1 cellular context compared by ENCODE assay signal in the genomic region with DNA sequence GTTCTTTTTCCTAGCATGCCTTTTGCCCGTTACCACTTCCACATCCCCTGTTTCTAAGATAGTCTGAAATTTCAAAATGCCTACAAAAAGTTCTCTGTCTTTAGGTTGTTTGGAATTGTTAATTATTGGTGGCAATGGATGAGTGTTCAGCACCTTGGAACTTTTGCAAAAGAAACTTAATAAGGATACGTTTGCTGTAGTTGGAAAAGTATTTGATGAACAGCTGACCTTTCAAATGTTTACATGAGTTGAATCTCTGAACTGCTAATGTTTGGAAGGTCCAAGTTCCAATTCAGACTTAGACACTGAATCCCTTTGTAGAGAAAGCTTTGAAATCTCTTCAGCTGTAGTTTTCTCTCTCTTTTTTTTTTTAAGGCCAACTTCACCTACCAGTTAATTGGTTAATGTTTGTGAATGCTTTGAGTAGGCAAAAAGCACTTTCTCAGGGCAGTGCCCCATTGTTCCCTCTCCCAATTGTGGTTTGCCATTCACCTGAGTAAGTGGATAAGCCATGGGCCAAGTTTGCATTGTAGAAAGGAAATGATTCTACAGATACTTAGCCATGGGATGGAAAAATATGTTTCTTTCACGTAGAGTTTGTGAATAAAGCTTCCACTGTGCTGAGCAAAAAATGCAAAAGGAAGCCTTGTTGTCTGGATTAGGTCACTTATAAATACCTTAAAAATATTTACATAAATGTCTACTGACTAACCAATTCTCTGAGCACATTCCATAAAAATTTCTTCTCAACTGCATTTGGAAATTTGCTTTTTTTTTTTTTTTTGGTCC.
TF ChIP-seq lines count a peak whose summit lies in the region.

No MANE protein-coding gene starts in this region.

TF ChIP-seq in HepG2, 621 proteins besides CTCF, POLR2A, EP300 and RAD21 (continued from another document and continues in another):
- TF ChIP-seq, protein P1, sequence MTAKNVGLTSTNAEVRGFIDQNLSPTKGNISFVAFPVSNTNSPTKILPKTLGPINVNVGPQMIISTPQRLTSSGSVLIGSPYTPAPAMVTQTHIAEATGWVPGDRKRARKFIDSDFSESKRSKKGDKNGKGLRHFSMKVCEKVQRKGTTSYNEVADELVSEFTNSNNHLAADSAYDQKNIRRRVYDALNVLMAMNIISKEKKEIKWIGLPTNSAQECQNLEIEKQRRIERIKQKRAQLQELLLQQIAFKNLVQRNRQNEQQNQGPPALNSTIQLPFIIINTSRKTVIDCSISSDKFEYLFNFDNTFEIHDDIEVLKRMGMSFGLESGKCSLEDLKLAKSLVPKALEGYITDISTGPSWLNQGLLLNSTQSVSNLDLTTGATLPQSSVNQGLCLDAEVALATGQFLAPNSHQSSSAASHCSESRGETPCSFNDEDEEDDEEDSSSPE (CRISPR knock-in tag; IDR thresholded peaks at IDR 0.05), result no peak
- TF ChIP-seq NFIB (CRISPR knock-in tag; IDR thresholded peaks at IDR 0.05; ENCODE audit: borderline replicate concordance) (no peak), POGZ (CRISPR knock-in tag; IDR thresholded peaks at IDR 0.05) (peak; percentile 85), ZIK1 (CRISPR knock-in tag; IDR thresholded peaks at IDR 0.05; ENCODE audit: borderline replicate concordance, low read depth) (no peak), ZNF354B (CRISPR knock-in tag; IDR thresholded peaks at IDR 0.05) (no peak), CREB1 (IDR thresholded peaks at IDR 0.05) (no peak), CREB1 (CRISPR knock-in tag; IDR thresholded peaks at IDR 0.05) (peak; percentile 77), ERF (CRISPR knock-in tag; IDR thresholded peaks at IDR 0.05) (no peak; the same call in 1 of the 2 replicates), FLYWCH1 (CRISPR knock-in tag; IDR thresholded peaks at IDR 0.05) (no peak), SATB2 (CRISPR knock-in tag; IDR thresholded peaks at IDR 0.05) (no peak), KMT2A (CRISPR knock-in tag; IDR thresholded peaks at IDR 0.05) (0 out of 2 replicates have a peak, but pooled peaks have one; percentile 45), ZNF232 (CRISPR knock-in tag; IDR thresholded peaks at IDR 0.05; ENCODE audit: borderline replicate concordance) (no peak), HNRNPL (IDR thresholded peaks at IDR 0.05; ENCODE audit: low read depth, low read length) (peak; percentile 63; the same call in 1 of the 2 replicates), ATM (IDR thresholded peaks at IDR 0.05; ENCODE audit: borderline replicate concordance) (no peak), ZNF619 (CRISPR knock-in tag; IDR thresholded peaks at IDR 0.05) (no peak), ZXDC (CRISPR knock-in tag; IDR thresholded peaks at IDR 0.05) (no peak), ZNF143 (CRISPR knock-in tag; IDR thresholded peaks at IDR 0.05) (no peak), HHEX (CRISPR knock-in tag; IDR thresholded peaks at IDR 0.05) (0 out of 2 replicates have a peak, but pooled peaks have one; percentile 19), NRL (CRISPR knock-in tag; IDR thresholded peaks at IDR 0.05; ENCODE audit: borderline replicate concordance) (no peak), ONECUT2 (CRISPR knock-in tag; IDR thresholded peaks at IDR 0.05) (no peak), ZNF841 (CRISPR knock-in tag; IDR thresholded peaks at IDR 0.05; ENCODE audit: borderline replicate concordance) (no peak), MIER3 (CRISPR knock-in tag; IDR thresholded peaks at IDR 0.05; ENCODE audit: borderline replicate concordance) (peak; percentile 60; the same call in 1 of the 2 replicates), TBP (CRISPR knock-in tag; IDR thresholded peaks at IDR 0.05) (no peak), ZEB1 (IDR thresholded peaks at IDR 0.05; ENCODE audit: insufficient replicate concordance, low read depth) (peak; percentile 60), ARNTL (CRISPR knock-in tag; IDR thresholded peaks at IDR 0.05) (no peak), ISX (CRISPR knock-in tag; conservative IDR thresholded peaks at IDR 0.05) (0 out of 2 replicates have a peak, but pooled peaks have one; percentile 41), HOXA3 (CRISPR knock-in tag; IDR thresholded peaks at IDR 0.05) (peak; percentile 60; the same call in 1 of the 2 replicates), CREBL2 (CRISPR knock-in tag; IDR thresholded peaks at IDR 0.05; ENCODE audit: borderline replicate concordance) (no peak), ARNT (IDR thresholded peaks at IDR 0.05) (no peak), BCL6 (CRISPR knock-in tag; IDR thresholded peaks at IDR 0.05) (peak; percentile 48; the same call in 1 of the 2 replicates), ZNF484 (CRISPR knock-in tag; IDR thresholded peaks at IDR 0.05; ENCODE audit: borderline replicate concordance, low read depth) (no peak), ZNF280B (CRISPR knock-in tag; IDR thresholded peaks at IDR 0.05; ENCODE audit: borderline replicate concordance) (no peak), ELK4 (CRISPR knock-in tag; IDR thresholded peaks at IDR 0.05; ENCODE audit: borderline replicate concordance) (no peak)
- TF ChIP-seq, protein P2, sequence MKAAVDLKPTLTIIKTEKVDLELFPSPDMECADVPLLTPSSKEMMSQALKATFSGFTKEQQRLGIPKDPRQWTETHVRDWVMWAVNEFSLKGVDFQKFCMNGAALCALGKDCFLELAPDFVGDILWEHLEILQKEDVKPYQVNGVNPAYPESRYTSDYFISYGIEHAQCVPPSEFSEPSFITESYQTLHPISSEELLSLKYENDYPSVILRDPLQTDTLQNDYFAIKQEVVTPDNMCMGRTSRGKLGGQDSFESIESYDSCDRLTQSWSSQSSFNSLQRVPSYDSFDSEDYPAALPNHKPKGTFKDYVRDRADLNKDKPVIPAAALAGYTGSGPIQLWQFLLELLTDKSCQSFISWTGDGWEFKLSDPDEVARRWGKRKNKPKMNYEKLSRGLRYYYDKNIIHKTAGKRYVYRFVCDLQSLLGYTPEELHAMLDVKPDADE (CRISPR knock-in tag; IDR thresholded peaks at IDR 0.05), result no peak
- TF ChIP-seq, protein P3, sequence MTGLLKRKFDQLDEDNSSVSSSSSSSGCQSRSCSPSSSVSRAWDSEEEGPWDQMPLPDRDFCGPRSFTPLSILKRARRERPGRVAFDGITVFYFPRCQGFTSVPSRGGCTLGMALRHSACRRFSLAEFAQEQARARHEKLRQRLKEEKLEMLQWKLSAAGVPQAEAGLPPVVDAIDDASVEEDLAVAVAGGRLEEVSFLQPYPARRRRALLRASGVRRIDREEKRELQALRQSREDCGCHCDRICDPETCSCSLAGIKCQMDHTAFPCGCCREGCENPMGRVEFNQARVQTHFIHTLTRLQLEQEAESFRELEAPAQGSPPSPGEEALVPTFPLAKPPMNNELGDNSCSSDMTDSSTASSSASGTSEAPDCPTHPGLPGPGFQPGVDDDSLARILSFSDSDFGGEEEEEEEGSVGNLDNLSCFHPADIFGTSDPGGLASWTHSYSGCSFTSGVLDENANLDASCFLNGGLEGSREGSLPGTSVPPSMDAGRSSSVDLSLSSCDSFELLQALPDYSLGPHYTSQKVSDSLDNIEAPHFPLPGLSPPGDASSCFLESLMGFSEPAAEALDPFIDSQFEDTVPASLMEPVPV (CRISPR knock-in tag; IDR thresholded peaks at IDR 0.05), result peak; percentile 65; the same call in 1 of the 2 replicates
- TF ChIP-seq, protein P4, sequence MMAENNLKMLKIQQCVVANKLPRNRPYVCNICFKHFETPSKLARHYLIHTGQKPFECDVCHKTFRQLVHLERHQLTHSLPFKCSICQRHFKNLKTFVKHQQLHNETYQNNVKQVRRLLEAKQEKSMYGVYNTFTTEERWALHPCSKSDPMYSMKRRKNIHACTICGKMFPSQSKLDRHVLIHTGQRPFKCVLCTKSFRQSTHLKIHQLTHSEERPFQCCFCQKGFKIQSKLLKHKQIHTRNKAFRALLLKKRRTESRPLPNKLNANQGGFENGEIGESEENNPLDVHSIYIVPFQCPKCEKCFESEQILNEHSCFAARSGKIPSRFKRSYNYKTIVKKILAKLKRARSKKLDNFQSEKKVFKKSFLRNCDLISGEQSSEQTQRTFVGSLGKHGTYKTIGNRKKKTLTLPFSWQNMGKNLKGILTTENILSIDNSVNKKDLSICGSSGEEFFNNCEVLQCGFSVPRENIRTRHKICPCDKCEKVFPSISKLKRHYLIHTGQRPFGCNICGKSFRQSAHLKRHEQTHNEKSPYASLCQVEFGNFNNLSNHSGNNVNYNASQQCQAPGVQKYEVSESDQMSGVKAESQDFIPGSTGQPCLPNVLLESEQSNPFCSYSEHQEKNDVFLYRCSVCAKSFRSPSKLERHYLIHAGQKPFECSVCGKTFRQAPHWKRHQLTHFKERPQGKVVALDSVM (CRISPR knock-in tag; IDR thresholded peaks at IDR 0.05), result no peak
- TF ChIP-seq, protein P5, sequence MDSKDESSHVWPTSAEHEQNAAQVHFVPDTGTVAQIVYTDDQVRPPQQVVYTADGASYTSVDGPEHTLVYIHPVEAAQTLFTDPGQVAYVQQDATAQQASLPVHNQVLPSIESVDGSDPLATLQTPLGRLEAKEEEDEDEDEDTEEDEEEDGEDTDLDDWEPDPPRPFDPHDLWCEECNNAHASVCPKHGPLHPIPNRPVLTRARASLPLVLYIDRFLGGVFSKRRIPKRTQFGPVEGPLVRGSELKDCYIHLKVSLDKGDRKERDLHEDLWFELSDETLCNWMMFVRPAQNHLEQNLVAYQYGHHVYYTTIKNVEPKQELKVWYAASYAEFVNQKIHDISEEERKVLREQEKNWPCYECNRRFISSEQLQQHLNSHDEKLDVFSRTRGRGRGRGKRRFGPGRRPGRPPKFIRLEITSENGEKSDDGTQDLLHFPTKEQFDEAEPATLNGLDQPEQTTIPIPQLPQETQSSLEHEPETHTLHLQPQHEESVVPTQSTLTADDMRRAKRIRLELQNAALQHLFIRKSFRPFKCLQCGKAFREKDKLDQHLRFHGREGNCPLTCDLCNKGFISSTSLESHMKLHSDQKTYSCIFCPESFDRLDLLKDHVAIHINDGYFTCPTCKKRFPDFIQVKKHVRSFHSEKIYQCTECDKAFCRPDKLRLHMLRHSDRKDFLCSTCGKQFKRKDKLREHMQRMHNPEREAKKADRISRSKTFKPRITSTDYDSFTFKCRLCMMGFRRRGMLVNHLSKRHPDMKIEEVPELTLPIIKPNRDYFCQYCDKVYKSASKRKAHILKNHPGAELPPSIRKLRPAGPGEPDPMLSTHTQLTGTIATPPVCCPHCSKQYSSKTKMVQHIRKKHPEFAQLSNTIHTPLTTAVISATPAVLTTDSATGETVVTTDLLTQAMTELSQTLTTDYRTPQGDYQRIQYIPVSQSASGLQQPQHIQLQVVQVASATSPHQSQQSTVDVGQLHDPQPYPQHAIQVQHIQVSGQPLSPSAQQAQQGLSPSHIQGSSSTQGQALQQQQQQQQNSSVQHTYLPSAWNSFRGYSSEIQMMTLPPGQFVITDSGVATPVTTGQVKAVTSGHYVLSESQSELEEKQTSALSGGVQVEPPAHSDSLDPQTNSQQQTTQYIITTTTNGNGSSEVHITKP (CRISPR knock-in tag; IDR thresholded peaks at IDR 0.05; ENCODE audit: low read depth), result no peak
- TF ChIP-seq, protein P6, sequence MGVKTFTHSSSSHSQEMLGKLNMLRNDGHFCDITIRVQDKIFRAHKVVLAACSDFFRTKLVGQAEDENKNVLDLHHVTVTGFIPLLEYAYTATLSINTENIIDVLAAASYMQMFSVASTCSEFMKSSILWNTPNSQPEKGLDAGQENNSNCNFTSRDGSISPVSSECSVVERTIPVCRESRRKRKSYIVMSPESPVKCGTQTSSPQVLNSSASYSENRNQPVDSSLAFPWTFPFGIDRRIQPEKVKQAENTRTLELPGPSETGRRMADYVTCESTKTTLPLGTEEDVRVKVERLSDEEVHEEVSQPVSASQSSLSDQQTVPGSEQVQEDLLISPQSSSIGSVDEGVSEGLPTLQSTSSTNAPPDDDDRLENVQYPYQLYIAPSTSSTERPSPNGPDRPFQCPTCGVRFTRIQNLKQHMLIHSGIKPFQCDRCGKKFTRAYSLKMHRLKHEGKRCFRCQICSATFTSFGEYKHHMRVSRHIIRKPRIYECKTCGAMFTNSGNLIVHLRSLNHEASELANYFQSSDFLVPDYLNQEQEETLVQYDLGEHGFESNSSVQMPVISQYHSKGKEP (CRISPR knock-in tag; IDR thresholded peaks at IDR 0.05), result no peak
